ENCODE assay signal across 10 cellular contexts in genomic region chr14:81402123-81402495, GRCh38. TPM values are rescaled to one million over a fixed set of nuclear protein-coding genes. Genes with fewer than 3 reads are reported as not detected.
DNase-seq lines count a peak whose midpoint lies in the region; ATAC-seq and TF ChIP-seq lines count a peak whose summit lies in the region.
"Had no signal": no experiment of that assay in that cellular context is flagged by ENCODE, and none has a peak within 500 bp of the region (broad histone marks: within the 10 kb centered on the region; RNA-seq: fewer than 3 reads in every experiment).

No MANE protein-coding gene starts in this region.

- no peak for TF ChIP-seq CTCF in NB4 (IDR thresholded peaks at IDR 0.05; ENCODE audit: low read depth, low read length)
- TF ChIP-seq CTCF in esophagus squamous epithelium (IDR thresholded peaks at IDR 0.05) = no peak
- TF ChIP-seq CTCF in type B pancreatic cell (conservative IDR thresholded peaks at IDR 0.05) = no peak

- 39 to 55% methylated on average over 2 of the region's 2 CpGs for WGBS in esophagus squamous epithelium, 2 donors

- H3K4me3 Mint-ChIP-seq in activated CD8-positive, alpha-beta memory T cell treated with anti-CD3 and anti-CD28 coated beads, Interleukin-2, amount 10 ng/mL, durations not matched to agents 7 days and 5 days = no peak overlapping the region
- H3K4me3 Mint-ChIP-seq in type B pancreatic cell = no peak overlapping the region
- H3K4me3 Mint-ChIP-seq: activated B cell treated with CpG ODN at 0.5 μM for 24 hours had no signal

- peaks cover 32% of the 10 kb centered on the region for H3K4me1 Mint-ChIP-seq in activated CD8-positive, alpha-beta memory T cell treated with anti-CD3 and anti-CD28 coated beads, Interleukin-2, amount 10 ng/mL, durations not matched to agents 7 days and 5 days
- H3K4me1 Mint-ChIP-seq in type B pancreatic cell (ENCODE audit: unreplicated experiment) = peaks cover 5% of the 10 kb centered on the region
- H3K4me1 Mint-ChIP-seq: activated B cell treated with CpG ODN at 0.5 μM for 24 hours had no signal

- peaks cover 15 to 57% (median 20%) of the 10 kb centered on the region in 3 donors for H3K4me1 ChIP-seq in esophagus squamous epithelium

- H3K9me3 Mint-ChIP-seq in activated CD8-positive, alpha-beta memory T cell treated with anti-CD3 and anti-CD28 coated beads, Interleukin-2, amount 10 ng/mL, durations not matched to agents 7 days and 5 days (ENCODE audit: low read depth) = no peaks in the 10 kb centered on the region
- H3K9me3 Mint-ChIP-seq in type B pancreatic cell = peaks cover 6% of the 10 kb centered on the region
- H3K9me3 Mint-ChIP-seq: activated B cell treated with CpG ODN at 0.5 μM for 24 hours had no signal

- ATAC-seq in activated CD8-positive, alpha-beta memory T cell treated with anti-CD3 and anti-CD28 coated beads, Interleukin-2, amount 10 ng/mL, durations not matched to agents 7 days and 5 days = peak; percentile 28
- ATAC-seq in HG02884 (IDR thresholded peaks at IDR 0.05; ENCODE audit: unreplicated experiment) (no peak), HG02571 (IDR thresholded peaks at IDR 0.05; ENCODE audit: unreplicated experiment) (no peak)

- H3K36me3 Mint-ChIP-seq in activated CD8-positive, alpha-beta memory T cell treated with anti-CD3 and anti-CD28 coated beads, Interleukin-2, amount 10 ng/mL, durations not matched to agents 7 days and 5 days = no peaks in the 10 kb centered on the region
- H3K36me3 Mint-ChIP-seq in type B pancreatic cell = peaks cover 13% of the 10 kb centered on the region

- no peaks in the 10 kb centered on the region for H3K9me3 ChIP-seq in esophagus squamous epithelium

- intact Hi-C loops in esophagus squamous epithelium (cut with DNase I) = no loop called here

- H3K27me3 ChIP-seq in esophagus squamous epithelium = no peaks in the 10 kb centered on the region

- peak overlapping the region; percentile 85 to 88 (median 86) for H3K27ac ChIP-seq in esophagus squamous epithelium

- H3K36me3 ChIP-seq in esophagus squamous epithelium = peaks cover 0 to 4% (median 0%) of the 10 kb centered on the region in 3 donors

- CTCF ChIA-PET in activated CD8-positive, alpha-beta memory T cell treated with anti-CD3 and anti-CD28 coated beads, Interleukin-2, amount 10 ng/mL, durations not matched to agents 7 days and 5 days (lab: Charles Lee) = interaction anchor here (1.2 kb wide), 1 partner anchor 12 kb away, joined by 3 read pairs; no protein-coding TSS in a partner anchor

- DNase-seq in activated CD8-positive, alpha-beta memory T cell treated with anti-CD3 and anti-CD28 coated beads, Interleukin-2, amount 10 ng/mL, durations not matched to agents 7 days and 5 days = no peak
- no peak for DNase-seq in activated CD8-positive, alpha-beta memory T cell treated with anti-CD3 and anti-CD28 coated beads for 24 hours
- DNase-seq in NB4 (ENCODE audit: low read depth) = peak; percentile 37
- DNase-seq in esophagus squamous epithelium (lab: John Stamatoyannopoulos, UW) = no peak
- DNase-seq in type B pancreatic cell (ENCODE audit: extremely low spot score, unreplicated experiment) = no peak
- no peak for DNase-seq in NCI-H1105 treated with DMSO at 0.1 percent for 48 hours (lab: John Stamatoyannopoulos, UW)
- DNase-seq: activated B cell treated with CpG ODN at 0.5 μM for 24 hours, NCI-H2171 had no signal

- peak overlapping the region; percentile 20 for H3K27ac Mint-ChIP-seq in activated CD8-positive, alpha-beta memory T cell treated with anti-CD3 and anti-CD28 coated beads, Interleukin-2, amount 10 ng/mL, durations not matched to agents 7 days and 5 days
- peak overlapping the region; percentile 100 for H3K27ac Mint-ChIP-seq in type B pancreatic cell
- H3K27ac Mint-ChIP-seq: activated B cell treated with CpG ODN at 0.5 μM for 24 hours had no signal

- H3K4me3 ChIP-seq in NB4 (ENCODE audit: low read depth, low read length) (no peak overlapping the region), esophagus squamous epithelium (no peak overlapping the region)

- TF ChIP-seq POLR2A in NB4 (IDR thresholded peaks at IDR 0.05; ENCODE audit: extremely low read depth, insufficient read length) (no peak), esophagus squamous epithelium (IDR thresholded peaks at IDR 0.05) (no peak)

- peaks cover 39% of the 10 kb centered on the region for H3K27me3 Mint-ChIP-seq in activated CD8-positive, alpha-beta memory T cell treated with anti-CD3 and anti-CD28 coated beads, Interleukin-2, amount 10 ng/mL, durations not matched to agents 7 days and 5 days
- no peaks in the 10 kb centered on the region for H3K27me3 Mint-ChIP-seq in type B pancreatic cell

RNA-seq across cellular contexts. Expression of gene STON2, which starts 2.0 kb away (rescaled TPM):
- under 1 TPM; 0.20 to 0.66 TPM for total RNA-seq in activated CD8-positive, alpha-beta memory T cell treated with anti-CD3 and anti-CD28 coated beads, Interleukin-2, amount 10 ng/mL, durations not matched to agents 7 days and 5 days
- total RNA-seq in esophagus squamous epithelium (10 to 100 TPM; 58.7 to 71.6 (median 67.1) TPM), type B pancreatic cell (ENCODE audit: low replicate concordance) (40.4 and 105 TPM in 2 replicates)
- total RNA-seq: activated B cell treated with CpG ODN at 0.5 μM for 24 hours had no signal

Comparison
In these comparisons a context has a peak if more than half of its experiments do, and no peak if none do; other contexts are left out.
1. RNA of gene STON2, which starts 2.0 kb away (total RNA-seq): 58.7 to 71.6 TPM in esophagus squamous epithelium and 40.4 to 105 TPM in type B pancreatic cell; 0.20 to 0.66 TPM in activated CD8-positive, alpha-beta memory T cell treated with anti-CD3 and anti-CD28 coated beads, Interleukin-2, amount 10 ng/mL, durations not matched to agents 7 days and 5 days; every median in the first group is over 10 times any median in the second.